In genomic region chr20:36908603-36909002, GRCh38 we compare ENCODE assay signal across 15 cellular contexts. TPM values are rescaled to one million over a fixed set of nuclear protein-coding genes. Genes with fewer than 3 reads are reported as not detected.
"Had no signal": no experiment of that assay in that cellular context is flagged by ENCODE, and none has a peak within 500 bp of the region (broad histone marks: within the 10 kb centered on the region; RNA-seq: fewer than 3 reads in every experiment).

No MANE protein-coding gene starts in this region.

- H3K27me3 ChIP-seq: ascending aorta, gastroesophageal sphincter, hepatocyte, sigmoid colon, testis, upper lobe of right lung had no signal

- H3K9me3 Mint-ChIP-seq: activated CD4-positive, alpha-beta memory T cell treated with anti-CD3 and anti-CD28 coated beads for 36 hours; neural crest cell; stimulated activated naive CD8-positive, alpha-beta T cell treated with anti-CD3 and anti-CD28 coated beads, Interleukin-15, Interleukin-2, amounts not matched to agents 100 ng/mL and 50 ng/mL, for 24 hours; T-helper 2 cell treated with Interferon-gamma antibody and Interleukin-4, amounts not matched to agents 5 μg/mL and 100 μg/mL, for 36 hours had no signal

- ATAC-seq: gastroesophageal sphincter, upper lobe of right lung had no signal

- H3K9me3 ChIP-seq: ascending aorta, gastroesophageal sphincter, sigmoid colon, testis, upper lobe of right lung had no signal

- H3K27ac Mint-ChIP-seq: activated CD4-positive, alpha-beta memory T cell treated with anti-CD3 and anti-CD28 coated beads for 36 hours; stimulated activated naive CD8-positive, alpha-beta T cell treated with anti-CD3 and anti-CD28 coated beads, Interleukin-15, Interleukin-2, amounts not matched to agents 100 ng/mL and 50 ng/mL, for 24 hours; T-helper 2 cell treated with Interferon-gamma antibody and Interleukin-4, amounts not matched to agents 5 μg/mL and 100 μg/mL, for 36 hours had no signal

- H3K4me3 ChIP-seq: ascending aorta, gastroesophageal sphincter, hepatocyte, sigmoid colon, testis, upper lobe of right lung had no signal

- H3K4me1 ChIP-seq: ascending aorta, gastroesophageal sphincter, sigmoid colon, testis, upper lobe of right lung had no signal

- H3K4me1 Mint-ChIP-seq: neural crest cell had no signal

- H3K27me3 Mint-ChIP-seq: activated CD4-positive, alpha-beta memory T cell treated with anti-CD3 and anti-CD28 coated beads for 36 hours; stimulated activated naive CD8-positive, alpha-beta T cell treated with anti-CD3 and anti-CD28 coated beads, Interleukin-15, Interleukin-2, amounts not matched to agents 100 ng/mL and 50 ng/mL, for 24 hours had no signal

- H3K4me3 Mint-ChIP-seq: activated CD4-positive, alpha-beta memory T cell treated with anti-CD3 and anti-CD28 coated beads for 36 hours; neural crest cell; stimulated activated naive CD8-positive, alpha-beta T cell treated with anti-CD3 and anti-CD28 coated beads, Interleukin-15, Interleukin-2, amounts not matched to agents 100 ng/mL and 50 ng/mL, for 24 hours; T-helper 2 cell treated with Interferon-gamma antibody and Interleukin-4, amounts not matched to agents 5 μg/mL and 100 μg/mL, for 36 hours had no signal

- DNase-seq: activated CD4-positive, alpha-beta memory T cell treated with anti-CD3 and anti-CD28 coated beads for 36 hours; kidney; sigmoid colon; stimulated activated CD4-positive, alpha-beta T cell treated with anti-CD3 and anti-CD28 coated beads, Interleukin-2, amount 100 ng/mL, for 24 hours; testis; upper lobe of right lung had no signal

- H3K27ac ChIP-seq: ascending aorta, gastroesophageal sphincter, hepatocyte, sigmoid colon, testis, upper lobe of right lung had no signal

RNA-seq across cellular contexts. Expression of gene TLDC2, which starts 32.7 kb away (rescaled TPM):
- total RNA-seq: activated CD4-positive, alpha-beta memory T cell treated with anti-CD3 and anti-CD28 coated beads for 36 hours; ascending aorta; mesenteric fat pad; neural crest cell; osteocyte; pulmonary artery endothelial cell had no signal
